Comparison of ENCODE assay signal across 28 cellular contexts in genomic region chr2:75360945-75361344, GRCh38.
"Had no signal": no experiment of that assay in that cellular context is flagged by ENCODE, and none has a peak within 500 bp of the region (broad histone marks: within the 10 kb centered on the region; RNA-seq: fewer than 3 reads in every experiment).

No MANE protein-coding gene starts in this region.

- H3K4me3 ChIP-seq: ascending aorta, cardiac muscle cell had no signal

- H3K36me3 ChIP-seq: ascending aorta, cardiac muscle cell had no signal

- DNase-seq: activated B cell treated with CpG ODN at 0.5 μM for 24 hours; activated CD4-positive, alpha-beta memory T cell treated with anti-CD3 and anti-CD28 coated beads for 36 hours; activated CD4-positive, alpha-beta T cell treated with anti-CD3 and anti-CD28 coated beads for 4 hours; activated CD4-positive, alpha-beta T cell treated with anti-CD3 and anti-CD28 coated beads, Interleukin-2, amount 10 ng/mL, durations not matched to agents 24 days and 14 days; activated CD4-positive, alpha-beta T cell treated with anti-CD3 and anti-CD28 coated beads, Interleukin-2, amount 50 U/mL, for 1 hour; activated CD4-positive, alpha-beta T cell treated with anti-CD3 and anti-CD28 coated beads, Interleukin-2, amount 50 U/mL, for 4 hours; activated CD4-positive, CD25-positive, alpha-beta regulatory T cell treated with anti-CD3 and anti-CD28 coated beads, Interleukin-2, amount 50 U/mL, for 72 hours; activated CD8-positive, alpha-beta memory T cell treated with anti-CD3 and anti-CD28 coated beads, Interleukin-2, amount 50 U/mL, for 4 hours; activated CD8-positive, alpha-beta T cell treated with anti-CD3 and anti-CD28 coated beads for 36 hours; activated effector memory CD4-positive, alpha-beta T cell treated with Interleukin-2 at 50 U/mL for 16 hours; activated gamma-delta T cell; activated naive CD4-positive, alpha-beta T cell treated with anti-CD3 and anti-CD28 coated beads, Interleukin-2, amount 10 ng/mL, durations not matched to agents 7 days and 5 days; activated naive CD4-positive, alpha-beta T cell treated with Interleukin-2 at 50 U/mL for 16 hours; activated naive CD8-positive, alpha-beta T cell treated with anti-CD3 and anti-CD28 coated beads, Interleukin-2, amount 10 ng/mL, durations not matched to agents 7 days and 5 days; activated naive CD8-positive, alpha-beta T cell treated with anti-CD3 and anti-CD28 coated beads, Interleukin-2, amount 50 U/mL, for 24 hours; activated T-cell treated with anti-CD3 and anti-CD28 coated beads for 4 hours; activated T-cell treated with anti-CD3 and anti-CD28 coated beads, Interleukin-2, amount 50 U/mL, for 1 hour; activated T-cell treated with anti-CD3 and anti-CD28 coated beads, Interleukin-2, amount 50 U/mL, for 48 hours; amygdala; anterior cingulate cortex; central memory CD4-positive, alpha-beta T cell; T-helper 1 cell; T-helper 2 cell; T-helper 9 cell had no signal

- ATAC-seq: activated CD8-positive, alpha-beta T cell treated with anti-CD3 and anti-CD28 coated beads for 36 hours; activated naive CD8-positive, alpha-beta T cell treated with anti-CD3 and anti-CD28 coated beads, Interleukin-2, amount 50 U/mL, for 24 hours had no signal

- H3K4me1 ChIP-seq: ascending aorta had no signal

- FAIRE-seq: bronchial epithelial cell had no signal

- H3K9me3 ChIP-seq: ascending aorta had no signal

- H3K27me3 ChIP-seq: ascending aorta, cardiac muscle cell had no signal

- H3K27ac ChIP-seq: ascending aorta, cardiac muscle cell, VCaP had no signal
